In genomic region chr11:123166095-123166559, GRCh38 we compare ENCODE assay signal across 8 cellular contexts. TPM values are rescaled to one million over a fixed set of nuclear protein-coding genes. Genes with fewer than 3 reads are reported as not detected.
A peak's percentile ranks its signal among the peaks of the same experiment; 100 is the strongest.
DNase-seq lines count a peak whose midpoint lies in the region; ATAC-seq, FAIRE-seq and TF ChIP-seq lines count a peak whose summit lies in the region.

No MANE protein-coding gene starts in this region.

- FAIRE-seq in D721Med (lab: Jason Lieb, UNC) (no peak), HTR-8/SVneo (lab: Jason Lieb, UNC) (peak; percentile 74), GM12878 (lab: Jason Lieb, UNC) (no peak)

- no peak overlapping the region for H3K4me2 ChIP-seq in GM12878 (ENCODE audit: control insufficient read depth, insufficient read depth)

- TF ChIP-seq CTCF in D721Med (IDR thresholded peaks at IDR 0.05; ENCODE audit: insufficient read depth, missing control alignments) (peak; percentile 39), GM12878 (IDR thresholded peaks at IDR 0.05 in 2 of 3, conservative IDR thresholded peaks at IDR 0.05 in 1 of 3; ENCODE audit: control insufficient read depth in 2 of 3, extremely low read depth in 1 of 3, insufficient read depth in 1 of 3, low read depth in 3 of 3, low read length in 3 of 3) (peak; percentile 38 to 64 (median 59)), liver (IDR thresholded peaks at IDR 0.05; ENCODE audit: low read depth, low read length, missing input control) (no peak), uterus (IDR thresholded peaks at IDR 0.05) (peak; percentile 53 to 69 (median 62))

- DNase-seq in D721Med (ENCODE audit: insufficient read length, low spot score) (no peak), HTR-8/SVneo (ENCODE audit: insufficient read length, low spot score) (no peak), GM12878 (ENCODE audit: low read depth, low spot score) (no peak), uterus (peak; percentile 75 to 89), activated gamma-delta T cell treated with Interleukin-2 at 50 U/mL for 16 hours (no peak), NOMO-1 treated with DMSO at 0.1 percent for 48 hours (lab: John Stamatoyannopoulos, UW; ENCODE audit: unreplicated experiment) (no peak)

- H3K27me3 ChIP-seq in GM12878 (replicated peaks in 1 of 2; ENCODE audit: control insufficient read depth in 2 of 2, insufficient read depth in 2 of 2, low read length in 1 of 2) (peaks cover 0 to 3% of the 10 kb centered on the region in 2 experiments; a peak in 3 of 4 replicates), liver (ENCODE audit: control insufficient read depth in 4 of 4, insufficient read depth in 4 of 4, low read length in 3 of 4) (peaks cover 0 to 3% (median 0%) of the 10 kb centered on the region in 4 donors), uterus (no peaks in the 10 kb centered on the region)

- H2AFZ ChIP-seq in GM12878 (ENCODE audit: control insufficient read depth, low read depth, low read length) = no peak overlapping the region

- no peak overlapping the region for H3K27ac ChIP-seq in GM12878 (ENCODE audit: control insufficient read depth, insufficient read depth)
- H3K27ac ChIP-seq in liver (ENCODE audit: low read depth in 1 of 2, low read length in 2 of 2) = no peak overlapping the region
- peak overlapping the region; percentile 75 to 80 for H3K27ac ChIP-seq in uterus

- H3K79me2 ChIP-seq in GM12878 (ENCODE audit: control insufficient read depth, insufficient read depth, low read length) = no peaks in the 10 kb centered on the region

- no peaks in the 10 kb centered on the region for H3K9me3 ChIP-seq in GM12878 (replicated peaks; ENCODE audit: control insufficient read depth, insufficient read depth, low read length)
- no peaks in the 10 kb centered on the region for H3K9me3 ChIP-seq in liver (ENCODE audit: control insufficient read depth in 4 of 4, low read length in 3 of 4)
- H3K9me3 ChIP-seq in uterus = no peaks in the 10 kb centered on the region

- SMC1A ChIA-PET in GM12878 (lab: Charles Lee; ENCODE audit: uncharacterized antibody, unreplicated experiment) = interaction anchor here (1.0 to 1.3 kb wide), 2 partner anchors 68 to 81 kb away, joined by 3 to 7 read pairs; no protein-coding TSS in a partner anchor

- WGBS in GM12878 (ENCODE audit: insufficient coverage, insufficient replicate concordance, low lambda C conversion rate, missing lambda C conversion rate) = 45% methylated on average over 10 of the region's 10 CpGs
- 56% methylated on average over 10 of the region's 10 CpGs for WGBS in liver

- intact Hi-C loops in GM12878 (cut with micrococcal nuclease; ENCODE audit: unreplicated experiment) (loop anchor here (5.0 kb wide), 1 partner anchor 81 kb away; no protein-coding TSS in a partner anchor), uterus (cut with DNase I; ENCODE audit: low total_unique reads) (loop anchor here (10.0 kb wide), 1 partner anchor 79 kb away; no protein-coding TSS in a partner anchor)

- TF ChIP-seq EP300 in GM12878 (IDR thresholded peaks at IDR 0.05; ENCODE audit: borderline replicate concordance in 1 of 2, control insufficient read depth in 1 of 2, low read depth in 2 of 2, low read length in 2 of 2) = no peak

- RAD21 ChIA-PET in GM12878 (lab: Charles Lee; ENCODE audit: unreplicated experiment) = interaction anchor here (1.0 kb wide), 1 partner anchor 81 kb away, joined by 8 read pairs; no protein-coding TSS in a partner anchor

- H3K4me3 ChIP-seq in GM12878 (no peak overlapping the region), liver (ENCODE audit: low read depth in 1 of 3, low read length in 3 of 3) (no peak overlapping the region), uterus (no peak overlapping the region)

- POLR2A ChIA-PET in GM12878 (lab: Charles Lee) = no interaction called here

- H3K9ac ChIP-seq in GM12878 (ENCODE audit: control insufficient read depth, insufficient read depth, low read length) (no peak overlapping the region), liver (ENCODE audit: low read depth in 1 of 2, low read length in 2 of 2) (no peak overlapping the region)

- no peaks in the 10 kb centered on the region for H3K36me3 ChIP-seq in GM12878 (ENCODE audit: control insufficient read depth in 2 of 2, insufficient read depth in 2 of 2, low read length in 1 of 2)
- H3K36me3 ChIP-seq in liver (ENCODE audit: control insufficient read depth in 4 of 4, insufficient read depth in 3 of 4, low read depth in 1 of 4, low read length in 3 of 4) = no peaks in the 10 kb centered on the region
- no peaks in the 10 kb centered on the region for H3K36me3 ChIP-seq in uterus

- TF ChIP-seq RAD21 in GM12878 (IDR thresholded peaks at IDR 0.05; ENCODE audit: insufficient read depth, low read depth, low read length) (no peak), liver (IDR thresholded peaks at IDR 0.05) (peak in 1 of 2 donors; percentile 7)

- ATAC-seq in GM12878 (peak; percentile 68), GM18519 (IDR thresholded peaks at IDR 0.05; ENCODE audit: low FRiP score, unreplicated experiment) (no peak)

- no peaks in the 10 kb centered on the region; the same call in 1 of the 2 replicates for H4K20me1 ChIP-seq in GM12878 (ENCODE audit: control insufficient read depth, insufficient read depth)

- no TSS peak for BruUV-seq in GM12878 (replicated peaks; lab: Mats Ljungman, UMichigan)

- no peaks in the 10 kb centered on the region for H3K4me1 ChIP-seq in GM12878 (ENCODE audit: control insufficient read depth, insufficient read depth, low read length)
- no peaks in the 10 kb centered on the region for H3K4me1 ChIP-seq in liver (ENCODE audit: control insufficient read depth in 4 of 4, insufficient read depth in 4 of 4, low read length in 3 of 4)
- peaks cover 0 to 4% of the 10 kb centered on the region in 2 donors for H3K4me1 ChIP-seq in uterus

- in situ Hi-C loops in GM12878 (cut with MboI) = no loop called here

- no peak for TF ChIP-seq POLR2A in GM12878 (IDR thresholded peaks at IDR 0.05; ENCODE audit: low read depth, low read length)
- TF ChIP-seq POLR2A in uterus (IDR thresholded peaks at IDR 0.05) = no peak

- CTCF ChIA-PET in GM12878 (lab: Yijun Ruan, JAX) = interaction anchor here (0.7 to 7.0 kb wide), 9 partner anchors 9 to 313 kb away, joined by 3 to 65 read pairs (median 4); no protein-coding TSS in a partner anchor

TF ChIP-seq in GM12878, 131 proteins besides CTCF, POLR2A, EP300 and RAD21 (continues in another document):
- TF ChIP-seq IKZF2 (IDR thresholded peaks at IDR 0.05) (no peak), HSF1 (IDR thresholded peaks at IDR 0.05; ENCODE audit: low read depth, low read length) (no peak), SMC3 (IDR thresholded peaks at IDR 0.05; ENCODE audit: borderline replicate concordance, low read length) (peak; percentile 26; the same call in 1 of the 2 replicates), GATAD2B (conservative IDR thresholded peaks at IDR 0.05; ENCODE audit: low read depth) (no peak)

TF ChIP-seq in liver, 16 proteins besides CTCF, POLR2A, EP300 and RAD21:
- TF ChIP-seq HNF4A (conservative IDR thresholded peaks at IDR 0.05) (no peak), NR2F2 (IDR thresholded peaks at IDR 0.05) (peak; percentile 16)

RNA-seq across cellular contexts. Expression of gene CLMP, which starts 28.9 kb away (rescaled TPM):
- total RNA-seq in GM12878 (2013; cell fraction: nucleolus; rRNA removed) = 0.23 TPM in 1 of 2 replicates, not detected in the other
- total RNA-seq in GM12878 (2014; rRNA removed) (0.22 TPM in 1 of 2 replicates, not detected in the other), GM12878 (2014; rRNA removed; fragmentation: Illumina TruSeq; extraction: Trizol) (0.05 TPM in 1 of 2 replicates, not detected in the other), GM12878 (2021) (0.19 and 0.21 TPM in 2 replicates), liver (1 to 10 TPM in 1 of 2 donors, under 1 TPM in 1; 0.28 to 1.3 TPM), uterus (100 to 1,000 TPM in 2 of 4 donors, 10 to 100 TPM in 2; 51.6 to 143 (median 95.7) TPM)
- not detected for polyA plus RNA-seq in GM12878 (2011; ENCODE audit: low read depth)
- polyA plus RNA-seq in GM12878 (2011; rRNA removed) (not detected in 2 replicates), GM12878 (2014; fragmentation: Illumina TruSeq; extraction: Trizol) (not detected in 2 replicates), GM12878 (2014; fragmentation: Nextera tagmentation; extraction: Ambion mirVana) (under 1 TPM; 0.11 to 0.29 TPM), GM12878 (2014; rRNA removed) (0.01 and 0.03 TPM in 2 replicates), GM12878 (2016; fragmentation: Nextera tagmentation; extraction: Ambion mirVana) (under 1 TPM; 0.20 to 0.71 TPM), liver (under 1 TPM; 0.12 to 0.42 TPM)
- polyA plus RNA-seq in GM12878 (2011; cell fraction: cytosol; rRNA removed) = not detected in 2 replicates
- polyA plus RNA-seq in GM12878 (2011; cell fraction: nucleus; rRNA removed) = not detected in 2 replicates
- polyA plus RNA-seq in GM12878 (2012) = 0.06 TPM in 1 of 2 replicates, not detected in the other
- polyA minus RNA-seq in GM12878 (2011; rRNA and poly(A)+ RNA removed) = not detected in 2 replicates
- 0.31 and 0.80 TPM in 2 replicates for polyA minus RNA-seq in GM12878 (2011; cell fraction: cytosol; rRNA and poly(A)+ RNA removed)
- polyA minus RNA-seq in GM12878 (2011; cell fraction: nucleus; rRNA and poly(A)+ RNA removed) = not detected in 2 replicates

Comparison
In these comparisons a context has a peak if more than half of its experiments do, and no peak if none do; other contexts are left out.
1. DNase-seq: peak in uterus (2 of 2); none in D721Med (single experiment), HTR-8/SVneo (single experiment), GM12878 (single experiment), activated gamma-delta T cell treated with Interleukin-2 at 50 U/mL for 16 hours (single experiment) and NOMO-1 treated with DMSO at 0.1 percent for 48 hours (single experiment).
2. H3K27ac ChIP-seq: peak in uterus (2 of 2); none in GM12878 (single experiment) and liver (0 of 2).
3. RNA of gene CLMP, which starts 28.9 kb away (total RNA-seq): 51.6 to 143 TPM in uterus; 0.28 to 1.3 TPM in liver and 0.05 to 0.23 TPM in GM12878; every median in the first group is over 10 times any median in the second.